10 cellular contexts compared by ENCODE assay signal in genomic region chr4:2837110-2837903, GRCh38. TPM values are rescaled to one million over a fixed set of nuclear protein-coding genes. Genes with fewer than 3 reads are reported as not detected.
DNase-seq lines count a peak whose midpoint lies in the region; ATAC-seq and TF ChIP-seq lines count a peak whose summit lies in the region.
"Had no signal": no experiment of that assay in that cellular context is flagged by ENCODE, and none has a peak within 500 bp of the region (broad histone marks: within the 10 kb centered on the region; RNA-seq: fewer than 3 reads in every experiment).

No MANE protein-coding gene starts in this region.

- H3K4me1 ChIP-seq in muscle layer of colon (ENCODE audit: insufficient read depth, low read length) = peaks cover 26% of the 10 kb centered on the region
- H3K4me1 ChIP-seq in uterus = peaks cover 6 to 11% of the 10 kb centered on the region in 2 donors
- H3K4me1 ChIP-seq: BE2C had no signal

- peak; percentile 1 for DNase-seq in activated naive CD4-positive, alpha-beta T cell treated with Interleukin-2 at 50 U/mL for 16 hours
- no peak for DNase-seq in activated naive CD4-positive, alpha-beta T cell treated with anti-CD3 and anti-CD28 coated beads, Interleukin-2, amount 50 U/mL, for 16 hours
- no peak for DNase-seq in choroid plexus epithelial cell (ENCODE audit: low read depth)
- DNase-seq in uterus = peak in 1 of 2 donors; percentile 17
- no peak for DNase-seq in NCI-H82 treated with DMSO at 0.1 percent for 48 hours (lab: John Stamatoyannopoulos, UW; ENCODE audit: unreplicated experiment)
- no peak for DNase-seq in germinal center (ENCODE audit: low spot score)
- DNase-seq: BE2C, SIG-M5 had no signal

- TF ChIP-seq POLR2A in uterus (IDR thresholded peaks at IDR 0.05) = no peak

- H3K4me3 ChIP-seq in choroid plexus epithelial cell (ENCODE audit: low read depth, low read length) (no peak overlapping the region), muscle layer of colon (ENCODE audit: low read depth in 1 of 2, low read length in 2 of 2) (peak overlapping the region in 1 of 2 donors; percentile 48), uterus (peak overlapping the region in 1 of 2 donors; percentile 17)

- no peak overlapping the region for H3K9ac ChIP-seq in muscle layer of colon (ENCODE audit: low read length)

- TF ChIP-seq CTCF in choroid plexus epithelial cell (conservative IDR thresholded peaks at IDR 0.05; ENCODE audit: low read depth, low read length) = peak; percentile 21
- TF ChIP-seq CTCF in uterus (IDR thresholded peaks at IDR 0.05) = no peak

- H3K36me3 ChIP-seq in muscle layer of colon (ENCODE audit: insufficient read depth, low read length) (peaks cover 5% of the 10 kb centered on the region), uterus (no peaks in the 10 kb centered on the region)

- H3K9me3 ChIP-seq in muscle layer of colon (ENCODE audit: low read length) (no peaks in the 10 kb centered on the region), uterus (no peaks in the 10 kb centered on the region)
- H3K9me3 ChIP-seq: BE2C had no signal

- H3K27me3 ChIP-seq in muscle layer of colon (ENCODE audit: control insufficient read depth in 1 of 2, insufficient read depth in 2 of 2, low read length in 2 of 2) = no peaks in the 10 kb centered on the region
- H3K27me3 ChIP-seq in uterus = no peaks in the 10 kb centered on the region
- H3K27me3 ChIP-seq: BE2C had no signal

- intact Hi-C loops in uterus (cut with DNase I; ENCODE audit: low total_unique reads) = no loop called here

- H3K27ac ChIP-seq in muscle layer of colon (ENCODE audit: low read depth, low read length) = peak overlapping the region; percentile 60
- peak overlapping the region; percentile 81 to 83 for H3K27ac ChIP-seq in uterus

- no peak for ATAC-seq in HG03039 (IDR thresholded peaks at IDR 0.05; ENCODE audit: unreplicated experiment)

RNA-seq across cellular contexts. Expression of gene ADD1, which starts 6.3 kb away (rescaled TPM):
- total RNA-seq in uterus = 100 to 1,000 TPM; 161 to 403 (median 225) TPM

RNA-seq across cellular contexts. Expression of gene SH3BP2, which starts 44.4 kb away (rescaled TPM):
- 10 to 100 TPM in 3 of 4 donors, 1 to 10 TPM in 1; 6.4 to 50.0 (median 29.3) TPM for total RNA-seq in uterus
